8 cellular contexts compared by ENCODE assay signal in genomic region chr5:149271717-149272558, GRCh38. TPM values are rescaled to one million over a fixed set of nuclear protein-coding genes. Genes with fewer than 3 reads are reported as not detected.
DNase-seq lines count a peak whose midpoint lies in the region; ATAC-seq, FAIRE-seq and TF ChIP-seq lines count a peak whose summit lies in the region.

TSS of gene AFAP1L1 (plus strand) at chr5:149271859. CDS start at chr5:149271969, 110 bp downstream.

- H3K9me3 ChIP-seq in astrocyte (ENCODE audit: insufficient read depth, low read depth, low read length) (peaks cover 4% of the 10 kb centered on the region), heart left ventricle (peaks cover 0 to 14% (median 8%) of the 10 kb centered on the region in 12 donors)

- intact Hi-C loops in heart left ventricle (cut with DNase I) = loop anchor here in 3 of 10 donors (5.0 kb wide), 5 partner anchors 35 to 290 kb away; partner anchors contain the start of gene PCYOX1L (in 2 of the 3)

- H3K4me3 ChIP-seq in astrocyte (ENCODE audit: insufficient read depth, low read depth, low read length) (peak within 1 kb of the TSS; percentile 95), heart left ventricle (peak within 1 kb of the TSS; percentile 61 to 94 (median 72))

- peak within 1 kb of the TSS; percentile 82 for H3K9ac ChIP-seq in astrocyte (ENCODE audit: low read length)

- H3K36me3 Mint-ChIP-seq in astrocyte (ENCODE audit: low read depth, unreplicated experiment) = no peaks in the 10 kb centered on the region

- no peak for FAIRE-seq in astrocyte (lab: Jason Lieb, UNC)

- peak within 1 kb of the TSS; percentile 98 for H3K4me2 ChIP-seq in astrocyte (ENCODE audit: low read length)

- peaks cover 3% of the 10 kb centered on the region for H3K27me3 Mint-ChIP-seq in astrocyte (ENCODE audit: low read depth, unreplicated experiment)

- H3K36me3 ChIP-seq in astrocyte (ENCODE audit: insufficient read depth, low read length) (no peaks in the 10 kb centered on the region), heart left ventricle (peaks cover 0 to 6% (median 0%) of the 10 kb centered on the region in 9 donors)

- H3K9me3 Mint-ChIP-seq in astrocyte (ENCODE audit: unreplicated experiment) = no peaks in the 10 kb centered on the region

- H3K4me1 Mint-ChIP-seq in astrocyte (ENCODE audit: low read depth, unreplicated experiment) = no peaks in the 10 kb centered on the region

- ATAC-seq in heart left ventricle = peak; percentile 89 to 94 (median 90)
- peak; percentile 87 for ATAC-seq in omental fat pad (ENCODE audit: low FRiP score)
- ATAC-seq in GM19452 (IDR thresholded peaks at IDR 0.05; ENCODE audit: unreplicated experiment) = no peak

- peaks cover 3% of the 10 kb centered on the region for H3K27me3 ChIP-seq in astrocyte (ENCODE audit: insufficient read depth, low read length)
- H3K27me3 ChIP-seq in heart left ventricle = peaks cover 0 to 24% (median 0%) of the 10 kb centered on the region in 9 donors

- H3K4me1 ChIP-seq in astrocyte (ENCODE audit: insufficient read depth, low read length) (peaks cover 4% of the 10 kb centered on the region), heart left ventricle (peaks cover 0 to 54% (median 30%) of the 10 kb centered on the region in 12 donors)

- peak within 1 kb of the TSS; percentile 97 for H3K4me3 Mint-ChIP-seq in astrocyte (ENCODE audit: unreplicated experiment)

- H4K20me1 ChIP-seq in astrocyte (ENCODE audit: insufficient read depth, low read length) = no peaks in the 10 kb centered on the region

- DNase-seq in NCI-H82 (lab: John Stamatoyannopoulos, UW) = peak; percentile 73
- DNase-seq in NCI-H82 treated with DMSO at 0.1 percent for 48 hours (lab: John Stamatoyannopoulos, UW; ENCODE audit: unreplicated experiment) = no peak
- peak; percentile 51 for DNase-seq in NCI-H510A treated with DMSO at 0.1 percent for 48 hours (lab: John Stamatoyannopoulos, UW)
- DNase-seq in astrocyte (ENCODE audit: low read depth) = peak; percentile 20
- peak; percentile 86 to 88 (median 86) for DNase-seq in heart left ventricle
- peak; percentile 42 for DNase-seq in omental fat pad (ENCODE audit: low spot score)
- DNase-seq in NCI-H187 treated with DMSO at 0.1 percent for 48 hours (lab: John Stamatoyannopoulos, UW) = no peak

- H3K79me2 ChIP-seq in astrocyte (ENCODE audit: insufficient read depth, low read length) = no peaks in the 10 kb centered on the region

- H3K27ac Mint-ChIP-seq in astrocyte (ENCODE audit: unreplicated experiment) = peak within 1 kb of the TSS; percentile 89

- H3K27ac ChIP-seq in astrocyte (ENCODE audit: low read depth, low read length) (peak within 1 kb of the TSS; percentile 8), heart left ventricle (peak within 1 kb of the TSS; percentile 85 to 98 (median 94))

- TF ChIP-seq POLR2A in heart left ventricle (IDR thresholded peaks at IDR 0.05) = peak; percentile 14 to 59

- TF ChIP-seq CTCF in astrocyte (IDR thresholded peaks at IDR 0.05; ENCODE audit: insufficient read depth, low read depth, low read length) (no peak), heart left ventricle (IDR thresholded peaks at IDR 0.05) (peak in 1 of 12 donors; percentile 3), omental fat pad (IDR thresholded peaks at IDR 0.05) (no peak)

- 0 to 2% (median 0%) methylated on average over 11 to 81 of the region's 81 CpGs for WGBS in heart left ventricle, 4 donors

- H2AFZ ChIP-seq in astrocyte (ENCODE audit: low read depth, low read length) = peak within 1 kb of the TSS; percentile 91

RNA-seq across cellular contexts. Expression of gene AFAP1L1, which starts in this region (rescaled TPM):
- total RNA-seq in astrocyte = 7.6 and 8.3 TPM in 2 replicates
- 10 to 100 TPM; 30.4 to 57.7 (median 45.0) TPM for total RNA-seq in heart left ventricle
- 10 to 100 TPM; 32.2 to 49.5 TPM for polyA plus RNA-seq in heart left ventricle
- total RNA-seq in omental fat pad = 10 to 100 TPM; 44.1 to 58.5 (median 46.9) TPM

Comparison
In these comparisons a context has a peak if more than half of its experiments do, and no peak if none do; other contexts are left out.
1. DNase-seq: peak in NCI-H82 (single experiment), NCI-H510A treated with DMSO at 0.1 percent for 48 hours (single experiment), astrocyte (single experiment), heart left ventricle (5 of 5) and omental fat pad (single experiment); none in NCI-H82 treated with DMSO at 0.1 percent for 48 hours (single experiment) and NCI-H187 treated with DMSO at 0.1 percent for 48 hours (single experiment).